19 cellular contexts compared by ENCODE assay signal in genomic region chr2:27509326-27509725, GRCh38. TPM values are rescaled to one million over a fixed set of nuclear protein-coding genes. Genes with fewer than 3 reads are reported as not detected.
DNase-seq lines count a peak whose midpoint lies in the region; ATAC-seq and TF ChIP-seq lines count a peak whose summit lies in the region.
"Had no signal": no experiment of that assay in that cellular context is flagged by ENCODE, and none has a peak within 500 bp of the region (broad histone marks: within the 10 kb centered on the region; RNA-seq: fewer than 3 reads in every experiment).

No MANE protein-coding gene starts in this region.

- H3K27me3 ChIP-seq in breast epithelium (no peaks in the 10 kb centered on the region), upper lobe of right lung (no peaks in the 10 kb centered on the region)

- H3K4me3 Mint-ChIP-seq in MCF 10A (ENCODE audit: unreplicated experiment) = no peak overlapping the region
- H3K4me3 Mint-ChIP-seq: activated CD4-positive, alpha-beta T cell treated with anti-CD3 and anti-CD28 coated beads for 36 hours; type B pancreatic cell had no signal

- TF ChIP-seq POLR2A in breast epithelium (IDR thresholded peaks at IDR 0.05) = no peak
- no peak for TF ChIP-seq POLR2A in erythroblast (IDR thresholded peaks at IDR 0.05; ENCODE audit: low read length)

- H3K36me3 ChIP-seq in breast epithelium (no peaks in the 10 kb centered on the region), upper lobe of right lung (no peaks in the 10 kb centered on the region)

- no peak overlapping the region for H3K27ac Mint-ChIP-seq in MCF 10A (ENCODE audit: low read depth, unreplicated experiment)
- H3K27ac Mint-ChIP-seq: activated CD4-positive, alpha-beta T cell treated with anti-CD3 and anti-CD28 coated beads for 36 hours; type B pancreatic cell had no signal

- TF ChIP-seq CTCF in MCF 10A (IDR thresholded peaks at IDR 0.05; ENCODE audit: unreplicated experiment) = no peak
- no peak for TF ChIP-seq CTCF in breast epithelium (IDR thresholded peaks at IDR 0.05)
- no peak for TF ChIP-seq CTCF in upper lobe of right lung (IDR thresholded peaks at IDR 0.05)

- H3K4me1 Mint-ChIP-seq in MCF 10A (ENCODE audit: insufficient read depth, unreplicated experiment) = no peaks in the 10 kb centered on the region
- H3K4me1 Mint-ChIP-seq: activated CD4-positive, alpha-beta T cell treated with anti-CD3 and anti-CD28 coated beads for 36 hours had no signal

- BruUV-seq in MCF 10A (replicated peaks; lab: Mats Ljungman, UMichigan) = no TSS peak

- H3K4me3 ChIP-seq in breast epithelium (no peak overlapping the region), upper lobe of right lung (no peak overlapping the region)

- POLR2A ChIA-PET in MCF 10A (lab: Yijun Ruan, JAX) = interaction anchor here (0.5 to 0.6 kb wide), 2 partner anchors 17 to 1005 kb away, joined by 3 to 4 read pairs; no protein-coding TSS in a partner anchor

- peaks cover 14% of the 10 kb centered on the region for H3K27me3 Mint-ChIP-seq in MCF 10A (ENCODE audit: insufficient read depth, unreplicated experiment)

- H3K9me3 ChIP-seq in breast epithelium = no peaks in the 10 kb centered on the region
- no peaks in the 10 kb centered on the region for H3K9me3 ChIP-seq in upper lobe of right lung

- no peaks in the 10 kb centered on the region for H3K4me1 ChIP-seq in breast epithelium
- H3K4me1 ChIP-seq in upper lobe of right lung = no peaks in the 10 kb centered on the region

- intact Hi-C loops in MCF 10A (cut with micrococcal nuclease) (no loop called here), breast epithelium (cut with DNase I; ENCODE audit: low total_unique reads) (no loop called here), upper lobe of right lung (cut with DNase I) (no loop called here)

- no peaks in the 10 kb centered on the region for H3K36me3 Mint-ChIP-seq in MCF 10A (ENCODE audit: insufficient read depth, unreplicated experiment)
- H3K36me3 Mint-ChIP-seq: type B pancreatic cell had no signal

- H3K27ac ChIP-seq in breast epithelium = no peak overlapping the region
- H3K27ac ChIP-seq in upper lobe of right lung = no peak overlapping the region

- CTCF ChIA-PET in MCF 10A (lab: Yijun Ruan, JAX) = no interaction called here

- peak; percentile 29 for DNase-seq in MCF 10A (ENCODE audit: unreplicated experiment)
- DNase-seq in breast epithelium (ENCODE audit: low spot score in 2 of 2) = no peak
- DNase-seq in NCI-H2196 treated with DMSO at 0.1 percent for 48 hours (lab: John Stamatoyannopoulos, UW; ENCODE audit: unreplicated experiment) = peak; percentile 73
- DNase-seq in erythroblast (lab: John Stamatoyannopoulos, UW) = peak; percentile 24 to 35
- no peak for DNase-seq in upper lobe of right lung
- DNase-seq in NCI-H82 (lab: John Stamatoyannopoulos, UW) = no peak
- DNase-seq in stimulated activated CD4-positive, alpha-beta T cell treated with anti-CD3 and anti-CD28 coated beads, Interleukin-2, amount 100 ng/mL, for 24 hours = no peak
- DNase-seq: activated CD4-positive, alpha-beta T cell treated with anti-CD3 and anti-CD28 coated beads for 36 hours; activated T-cell treated with anti-CD3 and anti-CD28 coated beads, Interleukin-2, amount 50 U/mL, for 48 hours; amniotic stem cell; dermis blood vessel endothelial cell; islet precursor cell; NCI-H1930; PC-3; posterior cingulate gyrus; stimulated activated CD4-positive, alpha-beta T cell treated with anti-CD3 and anti-CD28 coated beads, Interleukin-1b, Interleukin-23, amount 100 ng/mL, for 48 hours had no signal

- peak; percentile 72 for ATAC-seq in upper lobe of right lung
- no peak for ATAC-seq in activated CD4-positive, CD25-positive, alpha-beta regulatory T cell treated with anti-CD3 and anti-CD28 coated beads, Interleukin-2, amount 50 U/mL, for 24 hours
- ATAC-seq: activated CD4-positive, alpha-beta T cell treated with anti-CD3 and anti-CD28 coated beads for 36 hours; PC-3 had no signal

- no peaks in the 10 kb centered on the region for H3K9me3 Mint-ChIP-seq in MCF 10A (ENCODE audit: unreplicated experiment)
- H3K9me3 Mint-ChIP-seq: type B pancreatic cell had no signal

RNA-seq across cellular contexts. Expression of gene GCKR, which starts 12.7 kb away (rescaled TPM):
- total RNA-seq in MCF 10A (2022) (not detected in 2 replicates), breast epithelium (1 to 10 TPM in 2 of 3 donors, not detected in 1; 1.8 to 3.9 TPM), upper lobe of right lung (not detected)
- total RNA-seq: activated CD4-positive, alpha-beta T cell treated with anti-CD3 and anti-CD28 coated beads for 36 hours; mononuclear cell; PC-3 had no signal

RNA-seq across cellular contexts. Expression of gene FNDC4, which starts 14.3 kb away (rescaled TPM):
- total RNA-seq in MCF 10A (2022) (0.79 and 1.1 TPM in 2 replicates), breast epithelium (10 to 100 TPM; 12.4 to 57.7 (median 57.3) TPM), upper lobe of right lung (2.0 TPM)
- total RNA-seq: activated CD4-positive, alpha-beta T cell treated with anti-CD3 and anti-CD28 coated beads for 36 hours had no signal

RNA-seq across cellular contexts. Expression of gene IFT172, which starts 19.8 kb away (rescaled TPM):
- total RNA-seq in MCF 10A (2022) (20.6 and 22.3 TPM in 2 replicates), breast epithelium (10 to 100 TPM; 28.2 to 51.5 (median 32.1) TPM), upper lobe of right lung (19.2 TPM)

Comparison
In these comparisons a context has a peak if more than half of its experiments do, and no peak if none do; other contexts are left out.
1. DNase-seq: peak in MCF 10A (single experiment), NCI-H2196 treated with DMSO at 0.1 percent for 48 hours (single experiment) and erythroblast (2 of 2); none in breast epithelium (0 of 2), upper lobe of right lung (single experiment), NCI-H82 (single experiment) and stimulated activated CD4-positive, alpha-beta T cell treated with anti-CD3 and anti-CD28 coated beads, Interleukin-2, amount 100 ng/mL, for 24 hours (0 of 2).